Comparison of ENCODE assay signal across 7 cellular contexts in the genomic region with DNA sequence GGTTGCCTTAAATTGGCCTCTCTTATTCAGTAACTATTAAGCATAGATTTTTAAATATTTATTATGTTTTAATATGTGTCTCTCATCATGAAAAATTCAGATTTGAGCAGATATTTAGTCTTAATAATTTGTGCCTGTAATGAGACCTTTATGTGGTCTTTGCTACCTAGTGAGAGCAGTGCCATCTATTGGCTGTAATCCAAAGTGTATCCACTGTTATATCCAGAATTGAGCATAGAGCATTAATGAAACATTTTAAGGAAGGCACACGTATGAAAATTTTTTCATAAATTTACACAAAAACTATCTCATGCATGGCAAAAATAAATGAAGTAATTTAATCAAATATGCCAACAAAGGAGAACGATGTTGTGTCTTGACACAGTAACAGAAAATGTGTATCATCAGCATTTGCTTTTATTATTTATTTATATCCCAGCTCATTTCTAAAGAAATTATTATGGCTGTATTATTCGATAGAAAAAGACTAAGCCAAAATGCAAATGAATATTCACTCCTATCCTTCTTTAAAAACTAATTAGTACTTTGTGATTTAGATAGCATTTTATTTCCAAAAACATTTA.
DNase-seq lines count a peak whose midpoint lies in the region; TF ChIP-seq lines count a peak whose summit lies in the region.

No MANE protein-coding gene starts in this region.

- DNase-seq in GM10248 (ENCODE audit: extremely low spot score) (peak; percentile 27), HFF-Myc (ENCODE audit: extremely low read depth, low read depth) (no peak), NCI-H2171 (lab: John Stamatoyannopoulos, UW) (peak; percentile 52), cardiac fibroblast (ENCODE audit: low read depth in 2 of 2) (peak; percentile 51 to 61), putamen (ENCODE audit: low spot score) (peak; percentile 18), MG63 (no peak), islet precursor cell (no peak)

- TF ChIP-seq CTCF in GM10248 (IDR thresholded peaks at IDR 0.05; ENCODE audit: control extremely low read depth, extremely low read depth, low read depth, missing control alignments) (peak; percentile 61), HFF-Myc (IDR thresholded peaks at IDR 0.05; ENCODE audit: low read depth, low read length, missing control alignments) (peak; percentile 35), cardiac fibroblast (IDR thresholded peaks at IDR 0.05; ENCODE audit: low read depth, low read length) (no peak)

- H3K4me3 ChIP-seq in HFF-Myc (replicated peaks; ENCODE audit: low read depth, low read length) (no peak overlapping the region), cardiac fibroblast (replicated peaks in 1 of 2; ENCODE audit: low read depth in 2 of 2, low read length in 2 of 2) (no peak overlapping the region), MG63 (no peak overlapping the region)

- POLR2A ChIA-PET in GM10248 (lab: Yijun Ruan, JAX): no interaction called here

- no peaks in the 10 kb centered on the region for H3K36me3 ChIP-seq in MG63

- CTCF ChIA-PET in GM10248 (lab: Yijun Ruan, JAX): interaction anchor here (0.7 to 3.0 kb wide), 13 partner anchors 9 to 448 kb away, joined by 3 to 21 read pairs (median 4); a partner anchor contains a TSS

- no peaks in the 10 kb centered on the region for H3K27me3 ChIP-seq in MG63

- H3K9me3 ChIP-seq in MG63: no peaks in the 10 kb centered on the region

Comparison
In these comparisons a context has a peak if more than half of its experiments do, and no peak if none do; other contexts are left out.
1. DNase-seq: peak in GM10248 (single experiment), NCI-H2171 (single experiment), cardiac fibroblast (2 of 2) and putamen (single experiment); none in HFF-Myc (single experiment), MG63 (single experiment) and islet precursor cell (single experiment).